Comparison of ENCODE assay signal across 16 cellular contexts in genomic region chr1:15797614-15798390, GRCh38. TPM values are rescaled to one million over a fixed set of nuclear protein-coding genes. Genes with fewer than 3 reads are reported as not detected.
DNase-seq lines count a peak whose midpoint lies in the region; ATAC-seq and TF ChIP-seq lines count a peak whose summit lies in the region.
"Had no signal": no experiment of that assay in that cellular context is flagged by ENCODE, and none has a peak within 500 bp of the region (broad histone marks: within the 10 kb centered on the region; RNA-seq: fewer than 3 reads in every experiment).

No MANE protein-coding gene starts in this region.

- ATAC-seq in heart right ventricle: no peak
- ATAC-seq: gastrocnemius medialis, GM12878 had no signal

- H3K36me3 ChIP-seq in HEK293 (ENCODE audit: control insufficient read depth in 2 of 2, insufficient read depth in 1 of 2, low read length in 2 of 2) (no peaks in the 10 kb centered on the region), hepatocyte (replicated peaks; ENCODE audit: insufficient read depth, low read depth) (no peaks in the 10 kb centered on the region), transverse colon (no peaks in the 10 kb centered on the region), heart right ventricle (no peaks in the 10 kb centered on the region)
- H3K36me3 ChIP-seq: gastrocnemius medialis had no signal

- H3K79me2 ChIP-seq in hepatocyte: no peaks in the 10 kb centered on the region

- TF ChIP-seq CTCF in HEK293 (tag by site-specific recombination; IDR thresholded peaks at IDR 0.05): no peak
- TF ChIP-seq CTCF in hepatocyte (IDR thresholded peaks at IDR 0.05; ENCODE audit: poor library complexity): no peak
- no peak for TF ChIP-seq CTCF in transverse colon (IDR thresholded peaks at IDR 0.05)
- TF ChIP-seq CTCF in heart right ventricle (IDR thresholded peaks at IDR 0.05): no peak

- H3K27me3 ChIP-seq in hepatocyte (no peaks in the 10 kb centered on the region), transverse colon (no peaks in the 10 kb centered on the region), heart right ventricle (peaks cover 0 to 6% (median 0%) of the 10 kb centered on the region in 7 donors)
- H3K27me3 ChIP-seq: gastrocnemius medialis had no signal

- TF ChIP-seq POLR2A in transverse colon (IDR thresholded peaks at IDR 0.05): no peak

- peaks cover 12% of the 10 kb centered on the region for H3K4me1 ChIP-seq in HEK293 (ENCODE audit: control insufficient read depth, insufficient read depth, low read length)
- H3K4me1 ChIP-seq in hepatocyte (ENCODE audit: insufficient read depth): peaks cover 57% of the 10 kb centered on the region
- peaks cover 14 to 75% (median 61%) of the 10 kb centered on the region in 4 donors for H3K4me1 ChIP-seq in transverse colon
- peaks cover 4 to 35% (median 19%) of the 10 kb centered on the region in 9 donors for H3K4me1 ChIP-seq in heart right ventricle

- DNase-seq in amniotic epithelial cell (ENCODE audit: low read depth): peak; percentile 83
- no peak for DNase-seq in hepatocyte (ENCODE audit: low spot score)
- DNase-seq in transverse colon: no peak
- DNase-seq in DMS 273 (lab: John Stamatoyannopoulos, UW; ENCODE audit: unreplicated experiment): no peak
- no peak for DNase-seq in DMS53 (lab: John Stamatoyannopoulos, UW)
- no peak for DNase-seq in heart right ventricle
- DNase-seq in NCI-H187 treated with DMSO at 0.1 percent for 48 hours (lab: John Stamatoyannopoulos, UW): no peak
- DNase-seq: activated CD4-positive, alpha-beta T cell treated with anti-CD3 and anti-CD28 coated beads, Interleukin-2, amount 50 U/mL, for 48 hours; gastrocnemius medialis; H9; NCI-H1930; NK-92 treated with Interleukin-12 subunit alpha and Interleukin-12 subunit beta, amount 100 ng/mL, for 24 hours; stimulated activated CD8-positive, alpha-beta memory T cell treated with anti-CD3 and anti-CD28 coated beads, Interleukin-4, amount 100 ng/mL, for 48 hours had no signal

- no peaks in the 10 kb centered on the region for H4K20me1 ChIP-seq in hepatocyte (ENCODE audit: insufficient read depth, poor library complexity, severe bottlenecking)

- no peak overlapping the region for H2AFZ ChIP-seq in hepatocyte

- no peak overlapping the region for H3K4me2 ChIP-seq in hepatocyte

- intact Hi-C loops in transverse colon (cut with DNase I; ENCODE audit: low total_unique reads) (loop anchor here (10.0 kb wide), 1 partner anchor 257 kb away; no protein-coding TSS in a partner anchor), heart right ventricle (cut with DNase I) (no loop called here)

- TF ChIP-seq EP300 in transverse colon (IDR thresholded peaks at IDR 0.05; ENCODE audit: low read depth): no peak

- CTCF ChIA-PET in HEK293 (lab: Yijun Ruan, JAX): interaction anchor here (0.9 to 1.2 kb wide), 2 partner anchors 9 to 18 kb away, joined by 3 read pairs; no protein-coding TSS in a partner anchor

- in situ Hi-C loops in transverse colon (cut with MboI; ENCODE audit: low pct_ligation_motif_present in 1 of 4, low pct_unique_long_range_greater_than_20kb in 1 of 4, low sequenced_read_pairs in 3 of 4): no loop called here

- H3K27ac ChIP-seq in HEK293 (ENCODE audit: extremely low read depth, low read depth, low read length): no peak overlapping the region
- H3K27ac ChIP-seq in hepatocyte: peak overlapping the region; percentile 92
- H3K27ac ChIP-seq in transverse colon: peak overlapping the region; percentile 29 to 80 (median 76)
- no peak overlapping the region for H3K27ac ChIP-seq in heart right ventricle

- 75% methylated on average over 14 of the region's 14 CpGs for whole genome bisulfite sequencing in hepatocyte (ENCODE audit: low lambda C conversion rate, missing lambda C conversion rate)
- 49 to 59% methylated on average over 3 to 14 of the region's 14 CpGs for WGBS in transverse colon (ENCODE audit: low coverage in 1 of 2), 2 donors
- 89% methylated on average over 14 of the region's 14 CpGs for WGBS in heart right ventricle, 2 donors

- H3K9me3 ChIP-seq in HEK293 (ENCODE audit: control insufficient read depth, insufficient read depth, low read depth, low read length): no peaks in the 10 kb centered on the region
- H3K9me3 ChIP-seq in hepatocyte (ENCODE audit: low read depth): no peaks in the 10 kb centered on the region
- H3K9me3 ChIP-seq in transverse colon: no peaks in the 10 kb centered on the region
- no peaks in the 10 kb centered on the region for H3K9me3 ChIP-seq in heart right ventricle
- H3K9me3 ChIP-seq: gastrocnemius medialis had no signal

- H3K4me3 ChIP-seq in HEK293 (ENCODE audit: low read depth, low read length): no peak overlapping the region
- H3K4me3 ChIP-seq in hepatocyte: no peak overlapping the region
- H3K4me3 ChIP-seq in transverse colon: no peak overlapping the region
- no peak overlapping the region for H3K4me3 ChIP-seq in heart right ventricle
- H3K4me3 ChIP-seq: gastrocnemius medialis, GM12878 had no signal

- POLR2A ChIA-PET in HEK293 (lab: Yijun Ruan, JAX): interaction anchor here (0.7 to 4.0 kb wide), 4 partner anchors 14 to 115 kb away, joined by 3 to 38 read pairs (median 3); partner anchors contain the start of gene SPEN

- H3K9me2 ChIP-seq in hepatocyte (replicated peaks; ENCODE audit: insufficient read depth): no peaks in the 10 kb centered on the region

TF ChIP-seq in HEK293, 187 proteins besides CTCF, POLR2A, EP300 and RAD21:
- TF ChIP-seq ZNF184 (tag by site-specific recombination; IDR thresholded peaks at IDR 0.05) (no peak), GLIS1 (tag by site-specific recombination; IDR thresholded peaks at IDR 0.05) (0 out of 2 replicates have a peak, but pooled peaks have one; percentile 48), ZNF280C (tag by site-specific recombination; IDR thresholded peaks at IDR 0.05) (no peak), EGR2 (tag by site-specific recombination; IDR thresholded peaks at IDR 0.05; ENCODE audit: low read depth) (peak; percentile 76; the same call in 1 of the 2 replicates), ZNF121 (tag by site-specific recombination; IDR thresholded peaks at IDR 0.05) (no peak), ZNF600 (tag by site-specific recombination; IDR thresholded peaks at IDR 0.05) (0 out of 2 replicates have a peak, but pooled peaks have one; percentile 10), WT1 (tag by site-specific recombination; IDR thresholded peaks at IDR 0.05) (no peak), HOXD13 (CRISPR knock-in tag; IDR thresholded peaks at IDR 0.05; ENCODE audit: borderline replicate concordance) (no peak), ZFHX2 (tag by site-specific recombination; conservative IDR thresholded peaks at IDR 0.05) (peak; percentile 61; the same call in 1 of the 2 replicates), GLI4 (tag by site-specific recombination; IDR thresholded peaks at IDR 0.05) (no peak), ZNF513 (tag by site-specific recombination; IDR thresholded peaks at IDR 0.05) (0 out of 2 replicates have a peak, but pooled peaks have one; percentile 39), ZNF174 (tag by site-specific recombination; IDR thresholded peaks at IDR 0.05) (no peak)

RNA-seq across cellular contexts. Expression of gene UQCRHL, which starts 9.6 kb away (rescaled TPM):
- total RNA-seq in hepatocyte: 2.0 and 2.6 TPM in 2 replicates
- 1.0 and 1.8 TPM in 2 replicates for polyA plus RNA-seq in hepatocyte
- 1 to 10 TPM in 3 of 4 donors, under 1 TPM in 1; 0.75 to 3.0 (median 1.7) TPM for total RNA-seq in transverse colon
- 1 to 10 TPM; 2.1 to 6.3 (median 3.2) TPM for total RNA-seq in heart right ventricle
- 1 to 10 TPM; 4.5 to 8.6 TPM for polyA plus RNA-seq in heart right ventricle

RNA-seq across cellular contexts. Expression of gene FBLIM1, which starts 39.2 kb away (rescaled TPM):
- total RNA-seq in hepatocyte: 109 and 117 TPM in 2 replicates
- polyA plus RNA-seq in hepatocyte: 102 and 120 TPM in 2 replicates
- total RNA-seq in transverse colon: 100 to 1,000 TPM; 140 to 411 (median 311) TPM
- total RNA-seq in heart right ventricle: 100 to 1,000 TPM in 2 of 10 donors, 10 to 100 TPM in 8; 43.4 to 115 (median 59.9) TPM
- polyA plus RNA-seq in heart right ventricle: 10 to 100 TPM; 27.0 to 52.9 TPM

RNA-seq across cellular contexts. Expression of gene SPEN, which starts 49.7 kb away (rescaled TPM):
- 23.7 and 25.9 TPM in 2 replicates for total RNA-seq in hepatocyte
- 22.7 and 24.3 TPM in 2 replicates for polyA plus RNA-seq in hepatocyte
- 10 to 100 TPM; 28.4 to 81.9 (median 42.6) TPM for total RNA-seq in transverse colon
- total RNA-seq in heart right ventricle: 10 to 100 TPM; 24.1 to 34.4 (median 28.1) TPM
- 10 to 100 TPM; 11.2 to 12.4 TPM for polyA plus RNA-seq in heart right ventricle

RNA-seq across cellular contexts. Expression of gene TMEM82, which starts 55.5 kb away (rescaled TPM):
- total RNA-seq in hepatocyte: 10.7 and 11.9 TPM in 2 replicates
- polyA plus RNA-seq in hepatocyte: 14.7 and 16.4 TPM in 2 replicates
- 10 to 100 TPM in 3 of 4 donors, 1 to 10 TPM in 1; 1.8 to 30.3 (median 19.2) TPM for total RNA-seq in transverse colon
- total RNA-seq in heart right ventricle: not detected
- polyA plus RNA-seq in heart right ventricle: not detected
- total RNA-seq: GM12878 had no signal
- polyA plus RNA-seq: GM12878, neural cell had no signal

Comparison
In these comparisons a context has a peak if more than half of its experiments do, and no peak if none do; other contexts are left out.
1. H3K27ac ChIP-seq: peak in hepatocyte (single experiment) and transverse colon (4 of 4); none in HEK293 (single experiment) and heart right ventricle (0 of 10).